In genomic region chr16:30377050-30377811, GRCh38 we compare ENCODE assay signal across 9 cellular contexts. TPM values are rescaled to one million over a fixed set of nuclear protein-coding genes. Genes with fewer than 3 reads are reported as not detected.
DNase-seq lines count a peak whose midpoint lies in the region; ATAC-seq and TF ChIP-seq lines count a peak whose summit lies in the region.
"Had no signal": no experiment of that assay in that cellular context is flagged by ENCODE, and none has a peak within 500 bp of the region (broad histone marks: within the 10 kb centered on the region; RNA-seq: fewer than 3 reads in every experiment).

No MANE protein-coding gene starts in this region.

- H3K27ac Mint-ChIP-seq in dendritic cell treated with granulocyte-macrophage colony-stimulating factor and Interleukin-4, amounts not matched to agents 40 ng/mL and 50 ng/mL, for 4 days = peak overlapping the region; percentile 100
- peak overlapping the region; percentile 100 for H3K27ac Mint-ChIP-seq in neural crest cell (ENCODE audit: unreplicated experiment)

- peaks cover 10% of the 10 kb centered on the region for H3K36me3 Mint-ChIP-seq in dendritic cell treated with granulocyte-macrophage colony-stimulating factor and Interleukin-4, amounts not matched to agents 40 ng/mL and 50 ng/mL, for 4 days (ENCODE audit: low read depth)
- H3K36me3 Mint-ChIP-seq in neural crest cell (ENCODE audit: low read depth) = peaks cover 3% of the 10 kb centered on the region

- H3K9me3 Mint-ChIP-seq in dendritic cell treated with granulocyte-macrophage colony-stimulating factor and Interleukin-4, amounts not matched to agents 40 ng/mL and 50 ng/mL, for 4 days = no peaks in the 10 kb centered on the region
- H3K9me3 Mint-ChIP-seq in neural crest cell = no peaks in the 10 kb centered on the region

- H3K27me3 Mint-ChIP-seq in dendritic cell treated with granulocyte-macrophage colony-stimulating factor and Interleukin-4, amounts not matched to agents 40 ng/mL and 50 ng/mL, for 4 days = peaks cover 1% of the 10 kb centered on the region
- H3K27me3 Mint-ChIP-seq in neural crest cell (ENCODE audit: low read depth) = no peaks in the 10 kb centered on the region

- H3K4me1 Mint-ChIP-seq in dendritic cell treated with granulocyte-macrophage colony-stimulating factor and Interleukin-4, amounts not matched to agents 40 ng/mL and 50 ng/mL, for 4 days (ENCODE audit: low read depth) = peaks cover 41% of the 10 kb centered on the region
- H3K4me1 Mint-ChIP-seq in neural crest cell = peaks cover 41% of the 10 kb centered on the region

- TF ChIP-seq CTCF in NB4 (IDR thresholded peaks at IDR 0.05; ENCODE audit: low read depth, low read length) (no peak), neural crest cell (conservative IDR thresholded peaks at IDR 0.05) (no peak)

- H3K4me3 ChIP-seq in NB4 (ENCODE audit: low read depth, low read length) = peak overlapping the region; percentile 55

- peak overlapping the region; percentile 88 for H3K4me3 Mint-ChIP-seq in dendritic cell treated with granulocyte-macrophage colony-stimulating factor and Interleukin-4, amounts not matched to agents 40 ng/mL and 50 ng/mL, for 4 days
- peak overlapping the region; percentile 99 for H3K4me3 Mint-ChIP-seq in neural crest cell

- intact Hi-C loops in dendritic cell treated with granulocyte-macrophage colony-stimulating factor and Interleukin-4, amounts not matched to agents 40 ng/mL and 50 ng/mL, for 4 days (cut with micrococcal nuclease) = no loop called here

- no peak for ATAC-seq in HG03095 (IDR thresholded peaks at IDR 0.05; ENCODE audit: unreplicated experiment)

- TF ChIP-seq POLR2A in NB4 (IDR thresholded peaks at IDR 0.05; ENCODE audit: extremely low read depth, insufficient read length) = no peak

- DNase-seq in DMS79 treated with DMSO at 0.1 percent for 48 hours (lab: John Stamatoyannopoulos, UW) = peak; percentile 72
- no peak for DNase-seq in NB4 (ENCODE audit: low read depth)
- DNase-seq in neural crest cell (ENCODE audit: low read depth, low spot score) = no peak
- DNase-seq in stimulated activated CD4-positive, alpha-beta T cell treated with anti-CD3 and anti-CD28 coated beads, Interleukin-4, amount 100 ng/mL, for 1 hour = no peak
- DNase-seq in NCI-H748 (lab: John Stamatoyannopoulos, UW; ENCODE audit: unreplicated experiment) = no peak
- no peak for DNase-seq in islet precursor cell

RNA-seq across cellular contexts. Expression of gene MYL11, which starts 2.6 kb away (rescaled TPM):
- not detected in 2 replicates for total RNA-seq in neural crest cell
- total RNA-seq: NCI-H460 had no signal

RNA-seq across cellular contexts. Expression of gene SEPTIN1, which starts 5.1 kb away (rescaled TPM):
- total RNA-seq in neural crest cell = 2.3 and 2.9 TPM in 2 replicates
- total RNA-seq: NCI-H460 had no signal

RNA-seq across cellular contexts. Expression of gene TBC1D10B, which starts 6.9 kb away (rescaled TPM):
- 39.7 and 45.6 TPM in 2 replicates for total RNA-seq in neural crest cell

RNA-seq across cellular contexts. Expression of gene ZNF48, which starts 18.0 kb away (rescaled TPM):
- 59.9 and 60.9 TPM in 2 replicates for total RNA-seq in neural crest cell

RNA-seq across cellular contexts. Expression of gene CD2BP2, which starts 22.1 kb away (rescaled TPM):
- 74.8 and 85.2 TPM in 2 replicates for total RNA-seq in neural crest cell
